Comparison of ENCODE assay signal across 19 cellular contexts in genomic region chr13:111897178-111897845, GRCh38.
"Had no signal": no experiment of that assay in that cellular context is flagged by ENCODE, and none has a peak within 500 bp of the region (broad histone marks: within the 10 kb centered on the region; RNA-seq: fewer than 3 reads in every experiment).

No MANE protein-coding gene starts in this region.

- ATAC-seq: foreskin keratinocyte; stimulated activated memory B cell treated with anti-CD40 and anti-IgM and Interleukin-4, amounts not matched to agents 10 μg/mL and 1 μg/mL and 100 μg/mL, for 72 hours had no signal

- H3K36me3 Mint-ChIP-seq: activated naive CD8-positive, alpha-beta T cell; mesothelial cell of epicardium; stimulated activated memory B cell treated with anti-CD40 and anti-IgM and Interleukin-4, amounts not matched to agents 10 μg/mL and 1 μg/mL and 100 μg/mL, for 72 hours had no signal

- DNase-seq: activated CD4-positive, CD25-positive, alpha-beta regulatory T cell treated with anti-CD3 and anti-CD28 coated beads, Interleukin-2, amount 50 U/mL, for 72 hours; activated effector memory CD4-positive, alpha-beta T cell treated with Interleukin-2 at 50 U/mL for 16 hours; activated T-cell treated with anti-CD3 and anti-CD28 coated beads, Interleukin-2, amount 50 U/mL, for 24 hours; amniotic stem cell; cortex of kidney; effector memory CD4-positive, alpha-beta T cell; foreskin keratinocyte; glutamatergic neuron; hypothalamus; kidney glomerular epithelial cell; nephron progenitor cell; ovary; SW 1271; thyroid gland; uterus had no signal

- H3K4me3 Mint-ChIP-seq: activated naive CD8-positive, alpha-beta T cell; activated T-cell treated with anti-CD3 and anti-CD28 coated beads, Interleukin-2, amount 50 U/mL, for 24 hours; central memory CD8-positive, alpha-beta T cell; mesothelial cell of epicardium; nephron progenitor cell; stimulated activated memory B cell treated with anti-CD40 and anti-IgM and Interleukin-4, amounts not matched to agents 10 μg/mL and 1 μg/mL and 100 μg/mL, for 72 hours had no signal

- H3K9me3 ChIP-seq: thyroid gland, uterus had no signal

- H3K4me3 ChIP-seq: ovary, thyroid gland, uterus had no signal

- H3K9me3 Mint-ChIP-seq: activated T-cell treated with anti-CD3 and anti-CD28 coated beads, Interleukin-2, amount 50 U/mL, for 24 hours; mesothelial cell of epicardium had no signal

- H3K27ac ChIP-seq: foreskin keratinocyte, ovary, thyroid gland, uterus had no signal

- H3K4me1 Mint-ChIP-seq: central memory CD8-positive, alpha-beta T cell; stimulated activated memory B cell treated with anti-CD40 and anti-IgM and Interleukin-4, amounts not matched to agents 10 μg/mL and 1 μg/mL and 100 μg/mL, for 72 hours had no signal

- H3K27me3 ChIP-seq: ovary had no signal

- H3K27ac Mint-ChIP-seq: activated naive CD8-positive, alpha-beta T cell; activated T-cell treated with anti-CD3 and anti-CD28 coated beads, Interleukin-2, amount 50 U/mL, for 24 hours; mesothelial cell of epicardium; nephron progenitor cell; stimulated activated memory B cell treated with anti-CD40 and anti-IgM and Interleukin-4, amounts not matched to agents 10 μg/mL and 1 μg/mL and 100 μg/mL, for 72 hours had no signal

- H3K36me3 ChIP-seq: ovary, thyroid gland, uterus had no signal

- H3K4me1 ChIP-seq: foreskin keratinocyte, uterus had no signal
